10 cellular contexts compared by ENCODE assay signal in genomic region chr1:19384113-19384512, GRCh38.
DNase-seq lines count a peak whose midpoint lies in the region; ATAC-seq and TF ChIP-seq lines count a peak whose summit lies in the region.
"Had no signal": no experiment of that assay in that cellular context is flagged by ENCODE, and none has a peak within 500 bp of the region (broad histone marks: within the 10 kb centered on the region; RNA-seq: fewer than 3 reads in every experiment).

No MANE protein-coding gene starts in this region.

- peaks cover 30% of the 10 kb centered on the region for H3K36me3 Mint-ChIP-seq in nephron progenitor cell (ENCODE audit: low read depth)

- TF ChIP-seq CTCF in colonic mucosa (IDR thresholded peaks at IDR 0.05) = no peak
- TF ChIP-seq CTCF in nephron progenitor cell (IDR thresholded peaks at IDR 0.05) = no peak

- peak overlapping the region; percentile 96 for H3K27ac Mint-ChIP-seq in nephron progenitor cell

- no peaks in the 10 kb centered on the region for H3K27me3 Mint-ChIP-seq in nephron progenitor cell (ENCODE audit: low read depth, poor library complexity)

- peaks cover 5% of the 10 kb centered on the region for H3K79me2 ChIP-seq in mesendoderm (ENCODE audit: control insufficient read depth, insufficient read depth, low read length)

- H2BK120ac ChIP-seq in mesendoderm (ENCODE audit: low read depth, low read length) = no peak overlapping the region

- no peak overlapping the region for H2AK5ac ChIP-seq in mesendoderm (ENCODE audit: low read length)

- no peak overlapping the region for H3K4me2 ChIP-seq in mesendoderm (ENCODE audit: low read length)

- H3K27me3 ChIP-seq in colonic mucosa (no peaks in the 10 kb centered on the region), mesendoderm (ENCODE audit: insufficient read depth, low read length, poor library complexity) (no peaks in the 10 kb centered on the region)
- H3K27me3 ChIP-seq: foreskin keratinocyte had no signal

- no peak overlapping the region for H3K4me3 Mint-ChIP-seq in nephron progenitor cell

- intact Hi-C loops in colonic mucosa (cut with DNase I) = no loop called here

- H3K9me3 ChIP-seq in colonic mucosa = no peaks in the 10 kb centered on the region

- H3K23ac ChIP-seq in mesendoderm (ENCODE audit: low read length) = no peak overlapping the region

- no peak overlapping the region for H3K18ac ChIP-seq in mesendoderm (ENCODE audit: low read length)

- H3K27ac ChIP-seq in colonic mucosa = peak overlapping the region; percentile 79
- no peak overlapping the region for H3K27ac ChIP-seq in mesendoderm (ENCODE audit: low read depth, low read length)
- H3K27ac ChIP-seq: foreskin keratinocyte had no signal

- peak; percentile 73 for DNase-seq in EH (ENCODE audit: low read depth)
- DNase-seq in NCI-H2196 (lab: John Stamatoyannopoulos, UW; ENCODE audit: unreplicated experiment) = peak; percentile 81
- DNase-seq in colonic mucosa = peak; percentile 44
- DNase-seq in nephron progenitor cell = no peak
- DNase-seq in mesendoderm = no peak
- no peak for DNase-seq in NCI-H446 treated with DMSO at 0.1 percent for 48 hours (lab: John Stamatoyannopoulos, UW)
- DNase-seq: foreskin keratinocyte, Kasumi-1 had no signal

- no peak overlapping the region for H2BK5ac ChIP-seq in mesendoderm (ENCODE audit: low read length)

- H3K4me3 ChIP-seq in colonic mucosa = no peak overlapping the region
- H3K4me3 ChIP-seq in mesendoderm (ENCODE audit: low read length) = no peak overlapping the region

- no peak overlapping the region for H2BK15ac ChIP-seq in mesendoderm (replicated peaks; ENCODE audit: low read depth)

- H4K5ac ChIP-seq in mesendoderm (ENCODE audit: low read length) = no peak overlapping the region

- H3K36me3 ChIP-seq in colonic mucosa = no peaks in the 10 kb centered on the region
- peaks cover 2% of the 10 kb centered on the region for H3K36me3 ChIP-seq in mesendoderm (ENCODE audit: control insufficient read depth, insufficient read depth, low read length)

- no peak overlapping the region for H4K8ac ChIP-seq in mesendoderm (ENCODE audit: low read depth, low read length)

- no peak for ATAC-seq in HG02884 (IDR thresholded peaks at IDR 0.05; ENCODE audit: unreplicated experiment)
- no peak for ATAC-seq in GM18861 (IDR thresholded peaks at IDR 0.05; ENCODE audit: unreplicated experiment)
- ATAC-seq: foreskin keratinocyte had no signal

- no peaks in the 10 kb centered on the region for H3K9me3 Mint-ChIP-seq in nephron progenitor cell

- no peak overlapping the region for H3K4ac ChIP-seq in mesendoderm (ENCODE audit: low read depth, low read length)

- H3K79me1 ChIP-seq in mesendoderm (ENCODE audit: low read length) = peaks cover 25% of the 10 kb centered on the region

- peaks cover 30% of the 10 kb centered on the region for H3K4me1 ChIP-seq in colonic mucosa
- no peaks in the 10 kb centered on the region for H3K4me1 ChIP-seq in mesendoderm (ENCODE audit: control insufficient read depth, low read depth, low read length)
- H3K4me1 ChIP-seq: foreskin keratinocyte had no signal

- WGBS in mesendoderm (ENCODE audit: extremely low coverage, insufficient coverage, low lambda C conversion rate) = no CpG with 5 or more reads among the region's 4 CpGs

- no peak overlapping the region for H3K9ac ChIP-seq in colonic mucosa (ENCODE audit: low read depth in 2 of 2, low read length in 2 of 2)
- no peak overlapping the region for H3K9ac ChIP-seq in mesendoderm (ENCODE audit: low read length)

- H3K4me1 Mint-ChIP-seq in nephron progenitor cell = peaks cover 29% of the 10 kb centered on the region

- H3K56ac ChIP-seq in mesendoderm (ENCODE audit: low read length) = no peak overlapping the region

Comparison
In these comparisons a context has a peak if more than half of its experiments do, and no peak if none do; other contexts are left out.
1. DNase-seq: peak in EH (single experiment), NCI-H2196 (single experiment) and colonic mucosa (single experiment); none in nephron progenitor cell (single experiment), mesendoderm (single experiment) and NCI-H446 treated with DMSO at 0.1 percent for 48 hours (single experiment).